Comparison of ENCODE assay signal across 9 cellular contexts in genomic region chr17:46179375-46179999, GRCh38. TPM values are rescaled to one million over a fixed set of nuclear protein-coding genes. Genes with fewer than 3 reads are reported as not detected.
DNase-seq lines count a peak whose midpoint lies in the region; ATAC-seq, FAIRE-seq and TF ChIP-seq lines count a peak whose summit lies in the region.
"Had no signal": no experiment of that assay in that cellular context is flagged by ENCODE, and none has a peak within 500 bp of the region (broad histone marks: within the 10 kb centered on the region; RNA-seq: fewer than 3 reads in every experiment).

No MANE protein-coding gene starts in this region.

- 94% methylated on average over 11 of the region's 11 CpGs for WGBS in A549 (ENCODE audit: missing lambda C conversion rate)

- no peak for TF ChIP-seq POLR2A in A549 (IDR thresholded peaks at IDR 0.05; ENCODE audit: low read length)

- no peak for TF ChIP-seq RAD21 in A549 (conservative IDR thresholded peaks at IDR 0.05 in 1 of 2, IDR thresholded peaks at IDR 0.05 in 1 of 2)

- FAIRE-seq in A549 (lab: Jason Lieb, UNC) = peak; percentile 84
- peak; percentile 77 for FAIRE-seq in GM18507 (lab: Jason Lieb, UNC)

- no peaks in the 10 kb centered on the region for H3K27me3 ChIP-seq in iPS-18a (ENCODE audit: control insufficient read depth, insufficient read depth, low read length)
- H3K27me3 ChIP-seq in H7 (ENCODE audit: control insufficient read depth, insufficient read depth, low read length) = no peaks in the 10 kb centered on the region

- TF ChIP-seq EP300 in A549 (IDR thresholded peaks at IDR 0.05) = no peak

- POLR2A ChIA-PET in A549 (lab: Yijun Ruan, JAX) = interaction anchor here (3.9 kb wide), 1 partner anchor 14 kb away, joined by 15 read pairs; the partner anchor contains the start of gene KANSL1

- no peak for TF ChIP-seq CTCF in A549 (IDR thresholded peaks at IDR 0.05)

- H3K4me3 ChIP-seq in A549 (no peak overlapping the region), iPS-18a (ENCODE audit: low read length) (no peak overlapping the region), H7 (ENCODE audit: insufficient read depth, low read depth, low read length) (no peak overlapping the region)

- H3K9me3 ChIP-seq in A549 (no peaks in the 10 kb centered on the region), iPS-18a (ENCODE audit: control insufficient read depth, low read depth, low read length) (no peaks in the 10 kb centered on the region)

- ATAC-seq in A549 = no peak

- no peak overlapping the region; the same call in 2 of the 3 replicates for H3K4me2 ChIP-seq in A549

- CTCF ChIA-PET in A549 (lab: Yijun Ruan, JAX) = interaction anchor here (1.0 to 19.7 kb wide), 10 partner anchors 9 to 230 kb away, joined by 3 to 205 read pairs (median 10); partner anchors contain the start of gene KANSL1

- peaks cover 66% of the 10 kb centered on the region for H3K4me1 ChIP-seq in A549
- H3K4me1 ChIP-seq in iPS-18a (ENCODE audit: control insufficient read depth, low read depth, low read length) = peaks cover 64% of the 10 kb centered on the region

- DNase-seq in A549 (ENCODE audit: low read depth in 1 of 2, low spot score in 1 of 2) = no peak
- no peak for DNase-seq in GM18507 (ENCODE audit: extremely low spot score, insufficient read length, low read depth)
- peak; percentile 98 for DNase-seq in SIG-M5 (lab: John Stamatoyannopoulos, UW)
- DNase-seq in NCI-H510A (lab: John Stamatoyannopoulos, UW) = no peak
- DNase-seq in H7 = no peak
- DNase-seq in stimulated activated CD4-positive, alpha-beta T cell treated with anti-CD3 and anti-CD28 coated beads, Interleukin-2, amount 100 ng/mL, for 24 hours = no peak
- no peak for DNase-seq in NCI-H1694 (lab: John Stamatoyannopoulos, UW)
- DNase-seq: DMS 273 treated with DMSO at 0.1 percent for 48 hours had no signal

- H3K9ac ChIP-seq in iPS-18a (ENCODE audit: low read length) = no peak overlapping the region

- no peaks in the 10 kb centered on the region for H3K36me3 ChIP-seq in iPS-18a (ENCODE audit: control insufficient read depth, low read depth, low read length)
- no peaks in the 10 kb centered on the region for H3K36me3 ChIP-seq in H7 (replicated peaks; ENCODE audit: control insufficient read depth, insufficient read depth, low read length)

- H3K27ac ChIP-seq in A549 (no peak overlapping the region), iPS-18a (ENCODE audit: low read length) (peak overlapping the region; percentile 4)

TF ChIP-seq in A549, 52 proteins besides CTCF, POLR2A, EP300 and RAD21:
- TF ChIP-seq CEBPB (IDR thresholded peaks at IDR 0.05) (no peak), ESRRA (IDR thresholded peaks at IDR 0.05; ENCODE audit: borderline replicate concordance, low read length) (no peak), REST (IDR thresholded peaks at IDR 0.05) (no peak), BHLHE40 (IDR thresholded peaks at IDR 0.05; ENCODE audit: low read depth, low read length) (no peak), GATA3 (IDR thresholded peaks at IDR 0.05; ENCODE audit: borderline replicate concordance) (no peak), HOXA7 (CRISPR knock-in tag; IDR thresholded peaks at IDR 0.05) (no peak)

RNA-seq across cellular contexts. Expression of gene KANSL1, which starts 13.7 kb away (rescaled TPM):
- polyA plus RNA-seq in A549 (2011; rRNA removed) (27.9 and 52.4 TPM in 2 replicates), A549 (2017; fragmentation: RNase III; extraction: RNeasy Plus Mini Kit Qiagen cat#74134 plus additional on column Dnase treatment) (21.4 to 26.0 TPM (median 22.6 TPM) in 3 replicates)
- polyA plus RNA-seq in A549 (2012; cell fraction: cytosol; rRNA removed) = 8.6 and 10.8 TPM in 2 replicates
- 28.6 and 58.2 TPM in 2 replicates for polyA plus RNA-seq in A549 (2012; cell fraction: nucleus; rRNA removed)
- 164 and 170 TPM in 2 replicates for polyA minus RNA-seq in A549 (2011; rRNA and poly(A)+ RNA removed)
- total RNA-seq in H7 (2014; rRNA removed; shearing (Covaris generic)) = 35.2 and 41.4 TPM in 2 replicates
